Comparison of ENCODE assay signal across 8 cellular contexts in genomic region chr5:110727025-110727314, GRCh38. TPM values are rescaled to one million over a fixed set of nuclear protein-coding genes. Genes with fewer than 3 reads are reported as not detected.
DNase-seq lines count a peak whose midpoint lies in the region; ATAC-seq and TF ChIP-seq lines count a peak whose summit lies in the region.

No MANE protein-coding gene starts in this region.

- H3K36me3 ChIP-seq in A673 (ENCODE audit: insufficient read depth, low read length, poor library complexity, severe bottlenecking) = no peaks in the 10 kb centered on the region
- no peaks in the 10 kb centered on the region for H3K36me3 ChIP-seq in right atrium auricular region

- intact Hi-C loops in A673 (cut with micrococcal nuclease; ENCODE audit: unreplicated experiment) = no loop called here
- intact Hi-C loops in activated CD8-positive, alpha-beta T cell treated with anti-CD3 and anti-CD28 coated beads for 36 hours (cut with micrococcal nuclease) = no loop called here

- POLR2A ChIA-PET in A673 (lab: Charles Lee; ENCODE audit: low non-redundant PET) = no interaction called here
- POLR2A ChIA-PET in activated CD8-positive, alpha-beta T cell treated with anti-CD3 and anti-CD28 coated beads for 36 hours (lab: Charles Lee) = no interaction called here

- H3K27me3 ChIP-seq in A673 (replicated peaks; ENCODE audit: insufficient read depth, low read depth, low read length, poor library complexity) = no peaks in the 10 kb centered on the region
- no peaks in the 10 kb centered on the region for H3K27me3 ChIP-seq in right atrium auricular region

- H3K9me3 Mint-ChIP-seq in activated CD8-positive, alpha-beta T cell treated with anti-CD3 and anti-CD28 coated beads for 36 hours = no peaks in the 10 kb centered on the region
- H3K9me3 Mint-ChIP-seq in stimulated activated effector memory CD8-positive, alpha-beta T cell treated with anti-CD3 and anti-CD28 coated beads, Interleukin-12 subunit alpha, Interleukin-12 subunit beta, amount 100 ng/mL, for 72 hours = no peaks in the 10 kb centered on the region

- H3K27ac Mint-ChIP-seq in activated CD8-positive, alpha-beta T cell treated with anti-CD3 and anti-CD28 coated beads for 36 hours = no peak overlapping the region
- H3K27ac Mint-ChIP-seq in stimulated activated effector memory CD8-positive, alpha-beta T cell treated with anti-CD3 and anti-CD28 coated beads, Interleukin-12 subunit alpha, Interleukin-12 subunit beta, amount 100 ng/mL, for 72 hours = no peak overlapping the region

- H3K9me3 ChIP-seq in A673 (ENCODE audit: low read depth, low read length, poor library complexity, severe bottlenecking) = no peaks in the 10 kb centered on the region
- H3K9me3 ChIP-seq in right atrium auricular region = no peaks in the 10 kb centered on the region

- H3K4me1 ChIP-seq in A673 (ENCODE audit: insufficient read depth, low read length, poor library complexity, severe bottlenecking) = no peaks in the 10 kb centered on the region
- H3K4me1 ChIP-seq in right atrium auricular region = no peaks in the 10 kb centered on the region

- H3K36me3 Mint-ChIP-seq in activated CD8-positive, alpha-beta T cell treated with anti-CD3 and anti-CD28 coated beads for 36 hours (ENCODE audit: low read depth) = no peaks in the 10 kb centered on the region
- H3K36me3 Mint-ChIP-seq in stimulated activated effector memory CD8-positive, alpha-beta T cell treated with anti-CD3 and anti-CD28 coated beads, Interleukin-12 subunit alpha, Interleukin-12 subunit beta, amount 100 ng/mL, for 72 hours = no peaks in the 10 kb centered on the region

- H3K4me3 Mint-ChIP-seq in activated CD8-positive, alpha-beta T cell treated with anti-CD3 and anti-CD28 coated beads for 36 hours = peak overlapping the region; percentile 63
- H3K4me3 Mint-ChIP-seq in stimulated activated effector memory CD8-positive, alpha-beta T cell treated with anti-CD3 and anti-CD28 coated beads, Interleukin-12 subunit alpha, Interleukin-12 subunit beta, amount 100 ng/mL, for 72 hours = peak overlapping the region; percentile 70

- BruUV-seq in A673 (replicated peaks; lab: Mats Ljungman, UMichigan) = no TSS peak

- CTCF ChIA-PET in A673 (lab: Charles Lee) = no interaction called here
- CTCF ChIA-PET in activated CD8-positive, alpha-beta T cell treated with anti-CD3 and anti-CD28 coated beads for 36 hours (lab: Charles Lee) = interaction anchor here (1.0 to 1.1 kb wide), 2 partner anchors 11 to 15 kb away, joined by 3 read pairs; no protein-coding TSS in a partner anchor

- ATAC-seq in GM19043 (IDR thresholded peaks at IDR 0.05; ENCODE audit: low read depth, unreplicated experiment) = peak; percentile 54
- peak; percentile 53 for ATAC-seq in HG03342 (IDR thresholded peaks at IDR 0.05; ENCODE audit: unreplicated experiment)
- peak; percentile 48 for ATAC-seq in activated CD8-positive, alpha-beta T cell treated with anti-CD3 and anti-CD28 coated beads for 36 hours
- ATAC-seq in stimulated activated effector memory CD8-positive, alpha-beta T cell treated with anti-CD3 and anti-CD28 coated beads, Interleukin-12 subunit alpha, Interleukin-12 subunit beta, amount 100 ng/mL, for 72 hours = peak; percentile 53

- H3K4me3 ChIP-seq in A673 (ENCODE audit: low read depth, low read length, poor library complexity, severe bottlenecking) (peak overlapping the region; percentile 40), right atrium auricular region (peak overlapping the region; percentile 36 to 41)

- no peaks in the 10 kb centered on the region for H3K4me1 Mint-ChIP-seq in activated CD8-positive, alpha-beta T cell treated with anti-CD3 and anti-CD28 coated beads for 36 hours (ENCODE audit: low read depth)
- no peaks in the 10 kb centered on the region for H3K4me1 Mint-ChIP-seq in stimulated activated effector memory CD8-positive, alpha-beta T cell treated with anti-CD3 and anti-CD28 coated beads, Interleukin-12 subunit alpha, Interleukin-12 subunit beta, amount 100 ng/mL, for 72 hours

- no peak for DNase-seq in A673 (ENCODE audit: low spot score)
- DNase-seq in activated CD8-positive, alpha-beta T cell treated with anti-CD3 and anti-CD28 coated beads for 36 hours = no peak
- DNase-seq in right atrium auricular region (ENCODE audit: low spot score) = no peak
- no peak for DNase-seq in stimulated activated effector memory CD8-positive, alpha-beta T cell treated with anti-CD3 and anti-CD28 coated beads, Interleukin-12 subunit alpha, Interleukin-12 subunit beta, amount 100 ng/mL, for 72 hours (ENCODE audit: low spot score in 2 of 2)
- DNase-seq in epidermal melanocyte (ENCODE audit: insufficient read length, low spot score) = no peak
- DNase-seq in HuH-7 (ENCODE audit: low spot score) = no peak

- peaks cover 2% of the 10 kb centered on the region for H3K27me3 Mint-ChIP-seq in activated CD8-positive, alpha-beta T cell treated with anti-CD3 and anti-CD28 coated beads for 36 hours

- no peak overlapping the region for H3K27ac ChIP-seq in A673 (ENCODE audit: low read depth, low read length, poor library complexity, severe bottlenecking)
- no peak overlapping the region for H3K27ac ChIP-seq in right atrium auricular region

- TF ChIP-seq CTCF in A673 (conservative IDR thresholded peaks at IDR 0.05; ENCODE audit: low read depth, low read length) (0 out of 2 replicates have a peak, but pooled peaks have one; percentile 11), right atrium auricular region (IDR thresholded peaks at IDR 0.05) (no peak)
- no peak for TF ChIP-seq CTCF in activated CD8-positive, alpha-beta T cell treated with anti-CD3 and anti-CD28 coated beads for 36 hours (IDR thresholded peaks at IDR 0.05)

RNA-seq across cellular contexts. Expression of gene TMEM232, which starts 0.5 kb away (rescaled TPM):
- total RNA-seq in A673 (2021) (0.82 and 1.6 TPM in 2 replicates), right atrium auricular region (1 to 10 TPM; 1.1 to 1.2 TPM)
- total RNA-seq in activated CD8-positive, alpha-beta T cell treated with anti-CD3 and anti-CD28 coated beads for 36 hours = under 1 TPM; 0.27 to 0.49 TPM

RNA-seq across cellular contexts. Expression of gene SLC25A46, which starts 11.8 kb away (rescaled TPM):
- total RNA-seq in A673 (2021) = 25.2 and 27.2 TPM in 2 replicates
- 10 to 100 TPM; 35.2 to 38.8 TPM for total RNA-seq in activated CD8-positive, alpha-beta T cell treated with anti-CD3 and anti-CD28 coated beads for 36 hours
- total RNA-seq in right atrium auricular region = 10 to 100 TPM; 35.4 to 52.7 TPM
